26 cellular contexts compared by ENCODE assay signal in genomic region chr12:89970646-89971192, GRCh38.
"Had no signal": no experiment of that assay in that cellular context is flagged by ENCODE, and none has a peak within 500 bp of the region (broad histone marks: within the 10 kb centered on the region; RNA-seq: fewer than 3 reads in every experiment).

No MANE protein-coding gene starts in this region.

- H3K4me3 Mint-ChIP-seq: activated CD8-positive, alpha-beta T cell treated with anti-CD3 and anti-CD28 coated beads for 36 hours; activated naive CD4-positive, alpha-beta T cell treated with anti-CD3 and anti-CD28 coated beads, Interleukin-2, amount 50 U/mL, for 24 hours; activated T-helper 1 cell treated with anti-CD3 and anti-CD28 coated beads, Interleukin-12 subunit alpha, Interleukin-12 subunit beta, Interleukin-2, Interleukin-4 antibody, amounts not matched to agents 30 ng/mL and 10 ng/mL and 1 ng/mL, durations not matched to agents 14 hours and 24 hours and 36 hours; central memory CD8-positive, alpha-beta T cell; T-helper 1 cell treated with Interleukin-12 subunit alpha and Interleukin-12 subunit beta and Interleukin-4 antibody, amounts not matched to agents 30 μg/mL and 1 μg/mL, for 36 hours had no signal

- H3K27ac ChIP-seq: body of pancreas, Peyer's patch, RWPE1, SJCRH30 had no signal

- H3K36me3 Mint-ChIP-seq: activated naive CD4-positive, alpha-beta T cell treated with anti-CD3 and anti-CD28 coated beads, Interleukin-2, amount 50 U/mL, for 24 hours had no signal

- H3K27ac Mint-ChIP-seq: activated CD8-positive, alpha-beta T cell treated with anti-CD3 and anti-CD28 coated beads for 36 hours; activated naive CD4-positive, alpha-beta T cell treated with anti-CD3 and anti-CD28 coated beads, Interleukin-2, amount 50 U/mL, for 24 hours; activated T-helper 1 cell treated with anti-CD3 and anti-CD28 coated beads, Interleukin-12 subunit alpha, Interleukin-12 subunit beta, Interleukin-2, Interleukin-4 antibody, amounts not matched to agents 30 ng/mL and 10 ng/mL and 1 ng/mL, durations not matched to agents 14 hours and 24 hours and 36 hours; T-helper 1 cell treated with Interleukin-12 subunit alpha and Interleukin-12 subunit beta and Interleukin-4 antibody, amounts not matched to agents 30 μg/mL and 1 μg/mL, for 36 hours had no signal

- DNase-seq: activated CD4-positive, alpha-beta T cell treated with anti-CD3 and anti-CD28 coated beads for 4 hours; activated CD8-positive, alpha-beta memory T cell treated with anti-CD3 and anti-CD28 coated beads, Interleukin-2, amount 50 U/mL, for 48 hours; activated CD8-positive, alpha-beta T cell treated with anti-CD3 and anti-CD28 coated beads for 36 hours; activated effector memory CD4-positive, alpha-beta T cell treated with Interleukin-2 at 50 U/mL for 16 hours; activated naive CD4-positive, alpha-beta T cell; activated T-cell treated with anti-CD3 and anti-CD28 coated beads, Interleukin-2, amount 50 U/mL, for 1 hour; aorta; body of pancreas; NCI-H1048; NCI-H146; NCI-H187 treated with DMSO at 0.1 percent for 48 hours; NCI-H2081 treated with DMSO at 0.1 percent for 48 hours; NCI-H345; NCI-H510A; NCI-H526 treated with DMSO at 0.1 percent for 48 hours; NCI-H82; NK-92 treated with Interleukin-12 subunit alpha and Interleukin-12 subunit beta, amount 100 ng/mL, for 24 hours; Peyer's patch; Right ventricle myocardium superior; SJCRH30 had no signal

- ATAC-seq: activated CD4-positive, CD25-positive, alpha-beta regulatory T cell treated with anti-CD3 and anti-CD28 coated beads, Interleukin-2, amount 50 U/mL, for 24 hours; activated CD8-positive, alpha-beta T cell treated with anti-CD3 and anti-CD28 coated beads for 36 hours; body of pancreas had no signal

- H3K36me3 ChIP-seq: Peyer's patch, SJCRH30 had no signal

- H3K4me3 ChIP-seq: body of pancreas, Peyer's patch, SJCRH30 had no signal

- H3K27me3 Mint-ChIP-seq: activated CD8-positive, alpha-beta T cell treated with anti-CD3 and anti-CD28 coated beads for 36 hours; activated naive CD4-positive, alpha-beta T cell treated with anti-CD3 and anti-CD28 coated beads, Interleukin-2, amount 50 U/mL, for 24 hours had no signal

- H3K9me3 ChIP-seq: body of pancreas, Peyer's patch, SJCRH30 had no signal

- H3K9me3 Mint-ChIP-seq: activated CD8-positive, alpha-beta T cell treated with anti-CD3 and anti-CD28 coated beads for 36 hours; activated naive CD4-positive, alpha-beta T cell treated with anti-CD3 and anti-CD28 coated beads, Interleukin-2, amount 50 U/mL, for 24 hours; activated T-helper 1 cell treated with anti-CD3 and anti-CD28 coated beads, Interleukin-12 subunit alpha, Interleukin-12 subunit beta, Interleukin-2, Interleukin-4 antibody, amounts not matched to agents 30 ng/mL and 10 ng/mL and 1 ng/mL, durations not matched to agents 14 hours and 24 hours and 36 hours; central memory CD8-positive, alpha-beta T cell had no signal

- H3K27me3 ChIP-seq: body of pancreas, Peyer's patch, SJCRH30 had no signal
